Comparison of ENCODE assay signal across 11 cellular contexts in genomic region chr22:26550498-26551033, GRCh38. TPM values are rescaled to one million over a fixed set of nuclear protein-coding genes. Genes with fewer than 3 reads are reported as not detected.
DNase-seq lines count a peak whose midpoint lies in the region; ATAC-seq lines count a peak whose summit lies in the region.
"Had no signal": no experiment of that assay in that cellular context is flagged by ENCODE, and none has a peak within 500 bp of the region (broad histone marks: within the 10 kb centered on the region; RNA-seq: fewer than 3 reads in every experiment).

No MANE protein-coding gene starts in this region.

- no peak for DNase-seq in Karpas-422
- DNase-seq in dermis microvascular lymphatic vessel endothelial cell (ENCODE audit: low read depth in 2 of 2) = peak; percentile 42 to 76
- DNase-seq in lung microvascular endothelial cell (ENCODE audit: low read depth in 2 of 2) = peak; percentile 21 to 85
- DNase-seq in GM19240 (ENCODE audit: insufficient read length, low spot score) = no peak
- no peak for DNase-seq in activated naive CD4-positive, alpha-beta T cell treated with Interleukin-2 at 50 U/mL for 16 hours
- DNase-seq: CD4-positive, CD25-positive, alpha-beta regulatory T cell; NCI-H446 treated with DMSO at 0.1 percent for 48 hours; stimulated activated naive CD8-positive, alpha-beta T cell treated with anti-CD3 and anti-CD28 coated beads, Interleukin-15, Interleukin-2, amounts not matched to agents 100 U/mL and 50 U/mL, for 24 hours had no signal

- H3K4me1 ChIP-seq in ACC112 (ENCODE audit: control insufficient read depth, insufficient read depth, low read length, unreplicated experiment) (peaks cover 32% of the 10 kb centered on the region), Karpas-422 (ENCODE audit: low read length) (peaks cover 80% of the 10 kb centered on the region)

- H3K9ac ChIP-seq in Karpas-422 (ENCODE audit: low read length) = 0 out of 2 replicates have a peak overlapping the region, but pooled peaks have one; percentile 18

- H3K4me3 ChIP-seq in ACC112 (ENCODE audit: low read depth, low read length) = no peak overlapping the region; the same call in 1 of the 2 replicates
- H3K4me3 ChIP-seq in Karpas-422 (ENCODE audit: low read length) = no peak overlapping the region

- no peaks in the 10 kb centered on the region for H3K36me3 ChIP-seq in ACC112 (ENCODE audit: insufficient read depth, low read length)
- no peaks in the 10 kb centered on the region for H3K36me3 ChIP-seq in Karpas-422 (ENCODE audit: insufficient read depth, low read length)

- no peaks in the 10 kb centered on the region for H4K20me1 ChIP-seq in Karpas-422 (ENCODE audit: insufficient read depth, low read depth, low read length)

- H3K9me2 ChIP-seq in Karpas-422 (replicated peaks; ENCODE audit: insufficient read depth, low read length) = no peaks in the 10 kb centered on the region

- ATAC-seq in GM21381 (IDR thresholded peaks at IDR 0.05; ENCODE audit: unreplicated experiment) (no peak), GM21390 (IDR thresholded peaks at IDR 0.05; ENCODE audit: unreplicated experiment) (no peak)
- ATAC-seq: stimulated activated naive CD8-positive, alpha-beta T cell treated with anti-CD3 and anti-CD28 coated beads, Interleukin-15, Interleukin-2, amounts not matched to agents 100 U/mL and 50 U/mL, for 24 hours had no signal

- H3K79me2 ChIP-seq in ACC112 (ENCODE audit: control insufficient read depth, insufficient read depth, low read length, unreplicated experiment) (no peaks in the 10 kb centered on the region), Karpas-422 (ENCODE audit: low read length) (peaks cover 89% of the 10 kb centered on the region)

- H3K27me3 ChIP-seq in ACC112 (ENCODE audit: insufficient read depth, low read length) = no peaks in the 10 kb centered on the region
- no peaks in the 10 kb centered on the region for H3K27me3 ChIP-seq in Karpas-422 (ENCODE audit: low read length)

- no peaks in the 10 kb centered on the region for H3K9me3 ChIP-seq in Karpas-422 (ENCODE audit: low read length)

- H3K27ac ChIP-seq in ACC112 (ENCODE audit: low read depth, low read length) (peak overlapping the region; percentile 86), Karpas-422 (ENCODE audit: low read length) (peak overlapping the region; percentile 64)

- H2AFZ ChIP-seq in ACC112 (ENCODE audit: low read length, unreplicated experiment) = no peak overlapping the region
- no peak overlapping the region for H2AFZ ChIP-seq in Karpas-422 (ENCODE audit: low read length)

- peak overlapping the region; percentile 24 for H3K4me2 ChIP-seq in Karpas-422 (ENCODE audit: low read depth, low read length, poor library complexity, severe bottlenecking)

RNA-seq across cellular contexts. Expression of gene TFIP11, which starts 38.3 kb away (rescaled TPM):
- 39.4 and 46.0 TPM in 2 replicates for total RNA-seq in Karpas-422 (2014; rRNA removed; shearing (Covaris generic); ENCODE audit: low replicate concordance)
- total RNA-seq in dermis microvascular lymphatic vessel endothelial cell (30.2 and 37.0 TPM in 2 replicates), lung microvascular endothelial cell (24.6 and 34.5 TPM in 2 replicates)

RNA-seq across cellular contexts. Expression of gene TPST2, which starts 39.4 kb away (rescaled TPM):
- 52.9 and 61.4 TPM in 2 replicates for total RNA-seq in Karpas-422 (2014; rRNA removed; shearing (Covaris generic); ENCODE audit: low replicate concordance)
- total RNA-seq in dermis microvascular lymphatic vessel endothelial cell (45.4 and 91.5 TPM in 2 replicates), lung microvascular endothelial cell (34.7 and 78.8 TPM in 2 replicates)

Comparison
In these comparisons a context has a peak if more than half of its experiments do, and no peak if none do; other contexts are left out.
1. DNase-seq: peak in dermis microvascular lymphatic vessel endothelial cell (2 of 2) and lung microvascular endothelial cell (2 of 2); none in Karpas-422 (single experiment), GM19240 (single experiment) and activated naive CD4-positive, alpha-beta T cell treated with Interleukin-2 at 50 U/mL for 16 hours (single experiment).